Comparison of ENCODE assay signal across 19 cellular contexts in genomic region chr17:56707312-56708219, GRCh38.
DNase-seq lines count a peak whose midpoint lies in the region; ATAC-seq and TF ChIP-seq lines count a peak whose summit lies in the region.
"Had no signal": no experiment of that assay in that cellular context is flagged by ENCODE, and none has a peak within 500 bp of the region (broad histone marks: within the 10 kb centered on the region; RNA-seq: fewer than 3 reads in every experiment).

No MANE protein-coding gene starts in this region.

- H3K9me3 Mint-ChIP-seq in endodermal cell: no peaks in the 10 kb centered on the region
- no peaks in the 10 kb centered on the region for H3K9me3 Mint-ChIP-seq in activated CD8-positive, alpha-beta memory T cell treated with anti-CD3 and anti-CD28 coated beads, Interleukin-2, amount 10 ng/mL, durations not matched to agents 7 days and 5 days (ENCODE audit: low read depth)
- H3K9me3 Mint-ChIP-seq: CD4-positive, alpha-beta T cell; HFFc6 had no signal

- H3K4me1 ChIP-seq in endodermal cell (ENCODE audit: control insufficient read depth, insufficient read depth, low read length): peaks cover 12% of the 10 kb centered on the region
- H3K4me1 ChIP-seq in aorta (ENCODE audit: control insufficient read depth in 1 of 2, insufficient read depth in 2 of 2, low read length in 2 of 2): no peaks in the 10 kb centered on the region

- H3K36me3 ChIP-seq in endodermal cell (ENCODE audit: control insufficient read depth, insufficient read depth, low read length) (no peaks in the 10 kb centered on the region), aorta (ENCODE audit: control insufficient read depth in 1 of 2, insufficient read depth in 2 of 2, low read length in 1 of 2) (no peaks in the 10 kb centered on the region)

- H3K27ac ChIP-seq in endodermal cell (ENCODE audit: low read depth, low read length): no peak overlapping the region
- H3K27ac ChIP-seq in aorta (ENCODE audit: low read depth in 1 of 2, low read length in 2 of 2): no peak overlapping the region
- H3K27ac ChIP-seq: 22Rv1, KMS-11 had no signal

- no peaks in the 10 kb centered on the region for H3K36me3 Mint-ChIP-seq in endodermal cell (ENCODE audit: low read depth)
- H3K36me3 Mint-ChIP-seq in activated CD8-positive, alpha-beta memory T cell treated with anti-CD3 and anti-CD28 coated beads, Interleukin-2, amount 10 ng/mL, durations not matched to agents 7 days and 5 days: peaks cover 1% of the 10 kb centered on the region

- CTCF ChIA-PET in activated CD8-positive, alpha-beta memory T cell treated with anti-CD3 and anti-CD28 coated beads, Interleukin-2, amount 10 ng/mL, durations not matched to agents 7 days and 5 days (lab: Charles Lee): interaction anchor here (0.8 to 1.0 kb wide), 3 partner anchors 8 to 9 kb away, joined by 3 to 4 read pairs (median 3); no protein-coding TSS in a partner anchor

- DNase-seq in DMS 273 (lab: John Stamatoyannopoulos, UW; ENCODE audit: unreplicated experiment): peak; percentile 19
- DNase-seq in DMS 273 treated with DMSO at 0.1 percent for 48 hours (lab: John Stamatoyannopoulos, UW): no peak
- DNase-seq in endodermal cell: peak; percentile 71
- DNase-seq in left kidney (ENCODE audit: low read depth, low spot score): peak; percentile 93
- no peak for DNase-seq in activated CD8-positive, alpha-beta memory T cell treated with anti-CD3 and anti-CD28 coated beads, Interleukin-2, amount 10 ng/mL, durations not matched to agents 7 days and 5 days
- DNase-seq in aorta: no peak
- no peak for DNase-seq in DMS53 (lab: John Stamatoyannopoulos, UW)
- DNase-seq: CD4-positive, alpha-beta T cell; HFFc6; hippocampal formation; NCI-H1436; NK-92 treated with Interleukin-12 subunit alpha and Interleukin-12 subunit beta, amount 100 ng/mL, for 24 hours; stimulated activated CD4-positive, alpha-beta T cell treated with anti-CD3 and anti-CD28 coated beads, Interleukin-12 subunit alpha, Interleukin-12 subunit beta, amount 100 ng/mL, for 4 hours; stimulated activated naive CD8-positive, alpha-beta T cell treated with anti-CD3 and anti-CD28 coated beads, Interleukin-15, amount 100 ng/mL, for 72 hours had no signal

- peak overlapping the region; percentile 39 for H3K4me3 ChIP-seq in endodermal cell (ENCODE audit: low read length)
- no peak overlapping the region for H3K4me3 ChIP-seq in aorta (ENCODE audit: low read length in 2 of 2)
- H3K4me3 ChIP-seq: lung had no signal

- peak overlapping the region; percentile 58 for H3K27ac Mint-ChIP-seq in endodermal cell
- H3K27ac Mint-ChIP-seq in activated CD8-positive, alpha-beta memory T cell treated with anti-CD3 and anti-CD28 coated beads, Interleukin-2, amount 10 ng/mL, durations not matched to agents 7 days and 5 days: no peak overlapping the region
- H3K27ac Mint-ChIP-seq: CD4-positive, alpha-beta T cell; HFFc6; stimulated activated naive CD8-positive, alpha-beta T cell treated with anti-CD3 and anti-CD28 coated beads, Interleukin-15, amount 100 ng/mL, for 72 hours had no signal

- H3K9me3 ChIP-seq in endodermal cell (ENCODE audit: control insufficient read depth, low read length) (no peaks in the 10 kb centered on the region), aorta (ENCODE audit: control insufficient read depth, low read length) (no peaks in the 10 kb centered on the region)

- no peak overlapping the region for H3K9ac ChIP-seq in endodermal cell (ENCODE audit: extremely low read depth, low read length, poor library complexity, severe bottlenecking)
- H3K9ac ChIP-seq: KMS-11 had no signal

- intact Hi-C loops in aorta (cut with DNase I): no loop called here

- ATAC-seq in activated CD8-positive, alpha-beta memory T cell treated with anti-CD3 and anti-CD28 coated beads, Interleukin-2, amount 10 ng/mL, durations not matched to agents 7 days and 5 days: no peak
- ATAC-seq in aorta (ENCODE audit: low FRiP score): no peak
- ATAC-seq in GM18907 (IDR thresholded peaks at IDR 0.05; ENCODE audit: unreplicated experiment): no peak
- ATAC-seq: Right ventricle myocardium inferior; stimulated activated naive CD8-positive, alpha-beta T cell treated with anti-CD3 and anti-CD28 coated beads, Interleukin-15, amount 100 ng/mL, for 72 hours had no signal

- WGBS in endodermal cell (ENCODE audit: insufficient coverage in 1 of 2, insufficient read length in 1 of 2), 2 experiments: 31 to 40% methylated on average over 8 to 18 of the region's 19 CpGs
- WGBS in aorta, 2 donors: 24 to 34% methylated on average over 19 of the region's 19 CpGs

- H3K27me3 ChIP-seq in endodermal cell (ENCODE audit: control insufficient read depth, insufficient read depth, low read length, poor library complexity, severe bottlenecking): peaks cover 78% of the 10 kb centered on the region
- no peaks in the 10 kb centered on the region for H3K27me3 ChIP-seq in aorta (ENCODE audit: control insufficient read depth in 1 of 2, insufficient read depth in 2 of 2, low read length in 1 of 2)

- H3K4me3 Mint-ChIP-seq in endodermal cell: no peak overlapping the region
- H3K4me3 Mint-ChIP-seq in activated CD8-positive, alpha-beta memory T cell treated with anti-CD3 and anti-CD28 coated beads, Interleukin-2, amount 10 ng/mL, durations not matched to agents 7 days and 5 days: no peak overlapping the region
- H3K4me3 Mint-ChIP-seq: CD4-positive, alpha-beta T cell; HFFc6; stimulated activated naive CD8-positive, alpha-beta T cell treated with anti-CD3 and anti-CD28 coated beads, Interleukin-15, amount 100 ng/mL, for 72 hours had no signal

- H3K27me3 Mint-ChIP-seq in endodermal cell (ENCODE audit: insufficient read depth): peaks cover 96% of the 10 kb centered on the region
- H3K27me3 Mint-ChIP-seq in activated CD8-positive, alpha-beta memory T cell treated with anti-CD3 and anti-CD28 coated beads, Interleukin-2, amount 10 ng/mL, durations not matched to agents 7 days and 5 days: peaks cover 33% of the 10 kb centered on the region

- peaks cover 15% of the 10 kb centered on the region for H3K4me1 Mint-ChIP-seq in endodermal cell
- H3K4me1 Mint-ChIP-seq in activated CD8-positive, alpha-beta memory T cell treated with anti-CD3 and anti-CD28 coated beads, Interleukin-2, amount 10 ng/mL, durations not matched to agents 7 days and 5 days: no peaks in the 10 kb centered on the region
- H3K4me1 Mint-ChIP-seq: stimulated activated naive CD8-positive, alpha-beta T cell treated with anti-CD3 and anti-CD28 coated beads, Interleukin-15, amount 100 ng/mL, for 72 hours had no signal

- no peak for TF ChIP-seq CTCF in endodermal cell (conservative IDR thresholded peaks at IDR 0.05)

Comparison
In these comparisons a context has a peak if more than half of its experiments do, and no peak if none do; other contexts are left out.
1. DNase-seq: peak in DMS 273 (single experiment), endodermal cell (single experiment) and left kidney (single experiment); none in DMS 273 treated with DMSO at 0.1 percent for 48 hours (single experiment), activated CD8-positive, alpha-beta memory T cell treated with anti-CD3 and anti-CD28 coated beads, Interleukin-2, amount 10 ng/mL, durations not matched to agents 7 days and 5 days (single experiment), aorta (0 of 2) and DMS53 (single experiment).